ENCODE assay signal across 12 cellular contexts in the genomic region with DNA sequence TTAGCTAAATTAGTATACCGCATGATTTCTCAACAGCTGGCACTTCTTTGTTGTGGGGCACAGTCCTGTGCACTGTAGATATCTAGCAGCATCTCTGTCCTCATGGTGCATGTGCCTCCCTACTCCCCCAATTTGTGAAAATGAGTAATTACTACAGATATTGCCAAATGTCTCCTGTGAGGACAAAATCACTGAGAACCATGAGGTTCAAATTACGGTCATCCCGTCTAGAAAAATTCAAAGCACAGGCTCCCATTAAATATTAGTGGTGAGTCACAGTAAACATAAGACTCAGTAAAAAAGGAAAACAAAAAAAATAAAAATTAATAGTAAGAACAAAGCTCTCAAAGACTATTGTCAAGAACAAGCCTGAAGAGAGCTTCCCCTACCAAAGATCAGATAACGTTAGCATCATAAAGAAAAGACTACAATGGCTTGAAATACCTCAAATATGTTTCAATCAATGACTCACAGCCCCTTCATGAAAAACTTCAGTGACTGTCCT. TPM values are rescaled to one million over a fixed set of nuclear protein-coding genes. Genes with fewer than 3 reads are reported as not detected.
DNase-seq lines count a peak whose midpoint lies in the region; ATAC-seq and TF ChIP-seq lines count a peak whose summit lies in the region.
"Had no signal": no experiment of that assay in that cellular context is flagged by ENCODE, and none has a peak within 500 bp of the region (broad histone marks: within the 10 kb centered on the region; RNA-seq: fewer than 3 reads in every experiment).

No MANE protein-coding gene starts in this region.

- peaks cover 58% of the 10 kb centered on the region for H3K4me1 Mint-ChIP-seq in activated naive CD4-positive, alpha-beta T cell treated with anti-CD3 and anti-CD28 coated beads, Interleukin-2, amount 50 U/mL, for 24 hours
- peaks cover 49% of the 10 kb centered on the region for H3K4me1 Mint-ChIP-seq in activated naive CD4-positive, alpha-beta T cell treated with anti-CD3 and anti-CD28 coated beads for 36 hours (ENCODE audit: low read depth)
- peaks cover 27% of the 10 kb centered on the region for H3K4me1 Mint-ChIP-seq in T-helper 17 cell

- TF ChIP-seq CTCF in thyroid gland (IDR thresholded peaks at IDR 0.05), result no peak

- CTCF ChIA-PET in activated naive CD4-positive, alpha-beta T cell treated with anti-CD3 and anti-CD28 coated beads for 36 hours (lab: Charles Lee), result interaction anchor here (0.6 to 1.5 kb wide), 8 partner anchors 11 to 130 kb away, joined by 3 to 6 read pairs (median 4); no protein-coding TSS in a partner anchor

- no peaks in the 10 kb centered on the region for H3K9me3 ChIP-seq in T-helper 17 cell (ENCODE audit: control insufficient read depth, low read length, poor library complexity, severe bottlenecking)
- H3K9me3 ChIP-seq in thyroid gland, result no peaks in the 10 kb centered on the region
- H3K9me3 ChIP-seq: spleen had no signal

- H3K4me3 ChIP-seq in thyroid gland (replicated peaks in 1 of 3), result no peak overlapping the region
- H3K4me3 ChIP-seq: spleen had no signal

- H3K36me3 ChIP-seq in thyroid gland, result no peaks in the 10 kb centered on the region

- H3K27me3 Mint-ChIP-seq in activated naive CD4-positive, alpha-beta T cell treated with anti-CD3 and anti-CD28 coated beads, Interleukin-2, amount 50 U/mL, for 24 hours, result no peaks in the 10 kb centered on the region
- H3K27me3 Mint-ChIP-seq in activated naive CD4-positive, alpha-beta T cell treated with anti-CD3 and anti-CD28 coated beads for 36 hours (ENCODE audit: low read depth), result no peaks in the 10 kb centered on the region
- H3K27me3 Mint-ChIP-seq in T-helper 17 cell, result no peaks in the 10 kb centered on the region

- no peaks in the 10 kb centered on the region for H3K9me3 Mint-ChIP-seq in activated naive CD4-positive, alpha-beta T cell treated with anti-CD3 and anti-CD28 coated beads, Interleukin-2, amount 50 U/mL, for 24 hours
- no peaks in the 10 kb centered on the region for H3K9me3 Mint-ChIP-seq in activated naive CD4-positive, alpha-beta T cell treated with anti-CD3 and anti-CD28 coated beads for 36 hours

- peaks cover 8% of the 10 kb centered on the region for H3K36me3 Mint-ChIP-seq in activated naive CD4-positive, alpha-beta T cell treated with anti-CD3 and anti-CD28 coated beads, Interleukin-2, amount 50 U/mL, for 24 hours
- peaks cover 22% of the 10 kb centered on the region for H3K36me3 Mint-ChIP-seq in activated naive CD4-positive, alpha-beta T cell treated with anti-CD3 and anti-CD28 coated beads for 36 hours (ENCODE audit: low read depth)
- peaks cover 5% of the 10 kb centered on the region for H3K36me3 Mint-ChIP-seq in T-helper 17 cell (ENCODE audit: low read depth)

- no peak for DNase-seq in activated naive CD4-positive, alpha-beta T cell treated with anti-CD3 and anti-CD28 coated beads for 36 hours
- no peak for DNase-seq in T-helper 17 cell
- DNase-seq in iris pigment epithelial cell (ENCODE audit: low read depth), result peak; percentile 88
- DNase-seq in thyroid gland, result no peak
- no peak for DNase-seq in NCI-H1105 (lab: John Stamatoyannopoulos, UW)
- no peak for DNase-seq in DMS79 (lab: John Stamatoyannopoulos, UW)
- DNase-seq: anterior cingulate cortex, NCI-H2107, spleen had no signal

- 75 to 89% methylated on average over 4 of the region's 4 CpGs for WGBS in thyroid gland, 2 donors

- H3K4me1 ChIP-seq in thyroid gland, result peaks cover 23 to 27% of the 10 kb centered on the region in 2 donors

- ATAC-seq in T-helper 17 cell (no peak), HG03025 (IDR thresholded peaks at IDR 0.05; ENCODE audit: low FRiP score, unreplicated experiment) (no peak)

- TF ChIP-seq POLR2A in thyroid gland (IDR thresholded peaks at IDR 0.05), result no peak

- H3K27me3 ChIP-seq in thyroid gland, result no peaks in the 10 kb centered on the region
- H3K27me3 ChIP-seq: spleen had no signal

- peak overlapping the region; percentile 70 for H3K27ac Mint-ChIP-seq in activated naive CD4-positive, alpha-beta T cell treated with anti-CD3 and anti-CD28 coated beads, Interleukin-2, amount 50 U/mL, for 24 hours
- no peak overlapping the region for H3K27ac Mint-ChIP-seq in activated naive CD4-positive, alpha-beta T cell treated with anti-CD3 and anti-CD28 coated beads for 36 hours
- H3K27ac Mint-ChIP-seq in T-helper 17 cell, result peak overlapping the region; percentile 41

- intact Hi-C loops in activated naive CD4-positive, alpha-beta T cell treated with anti-CD3 and anti-CD28 coated beads for 36 hours (cut with micrococcal nuclease), result no loop called here
- intact Hi-C loops in thyroid gland (cut with DNase I), result no loop called here

- H3K4me3 Mint-ChIP-seq in activated naive CD4-positive, alpha-beta T cell treated with anti-CD3 and anti-CD28 coated beads, Interleukin-2, amount 50 U/mL, for 24 hours, result no peak overlapping the region
- H3K4me3 Mint-ChIP-seq in activated naive CD4-positive, alpha-beta T cell treated with anti-CD3 and anti-CD28 coated beads for 36 hours, result no peak overlapping the region
- no peak overlapping the region for H3K4me3 Mint-ChIP-seq in T-helper 17 cell

- H3K27ac ChIP-seq in thyroid gland, result peak overlapping the region in 2 of 3 donors; percentile 32 to 83
- H3K27ac ChIP-seq: C4-2B had no signal

RNA-seq across cellular contexts. Expression of a gene that starts 57.8 kb away (rescaled TPM):
- total RNA-seq in activated naive CD4-positive, alpha-beta T cell treated with anti-CD3 and anti-CD28 coated beads for 36 hours, result not detected
- total RNA-seq in T-helper 17 cell, result not detected
- total RNA-seq in thyroid gland, result not detected
- total RNA-seq: spleen had no signal
